Comparison of ENCODE assay signal across 36 cellular contexts in the genomic region with DNA sequence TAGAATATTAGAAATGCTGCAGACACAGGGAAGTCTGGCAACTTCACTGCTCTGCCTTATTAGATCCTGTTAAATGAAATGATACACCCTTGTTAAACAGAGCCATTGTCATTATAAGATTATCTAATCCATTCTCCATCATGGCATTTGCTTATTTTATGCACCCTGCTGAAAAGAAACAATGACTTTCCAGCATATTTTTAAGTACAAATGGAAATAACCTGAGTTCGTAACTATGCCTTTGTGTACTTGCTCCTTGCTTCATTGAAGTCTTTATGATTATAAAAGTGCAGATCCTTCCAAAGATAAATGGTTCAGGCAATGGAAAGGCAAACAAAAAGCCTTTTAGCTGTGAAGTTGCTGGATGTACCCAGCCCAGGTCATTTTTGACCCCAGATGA.
"Had no signal": no experiment of that assay in that cellular context is flagged by ENCODE, and none has a peak within 500 bp of the region (broad histone marks: within the 10 kb centered on the region; RNA-seq: fewer than 3 reads in every experiment).

No MANE protein-coding gene starts in this region.

- H3K36me3 ChIP-seq: MG63 had no signal

- H3K4me3 ChIP-seq: MG63 had no signal

- H3K27ac ChIP-seq: KMS-11 had no signal

- DNase-seq: Karpas-422, Kasumi-1, MG63, MM.1S, MV-4-11, NCI-H1048, NCI-H1092, NCI-H1092 treated with DMSO at 0.1 percent for 48 hours, NCI-H1105, NCI-H1105 treated with DMSO at 0.1 percent for 48 hours, NCI-H1417, NCI-H1417 treated with DMSO at 0.1 percent for 48 hours, NCI-H1436, NCI-H1436 treated with DMSO at 0.1 percent for 48 hours, NCI-H146, NCI-H1694, NCI-H1694 treated with DMSO at 0.1 percent for 48 hours, NCI-H187, NCI-H187 treated with DMSO at 0.1 percent for 48 hours, NCI-H1930, NCI-H2029, NCI-H2029 treated with DMSO at 0.1 percent for 48 hours, NCI-H2081, NCI-H2081 treated with DMSO at 0.1 percent for 48 hours, NCI-H2107, NCI-H2171, NCI-H2171 treated with DMSO at 0.1 percent for 48 hours, NCI-H2227 treated with DMSO at 0.1 percent for 48 hours, NCI-H226, NCI-H345, NCI-H446, NCI-H446 treated with DMSO at 0.1 percent for 48 hours, NCI-H510A, NCI-H510A treated with DMSO at 0.1 percent for 48 hours, NCI-H524 had no signal

- H3K9me3 ChIP-seq: MG63 had no signal
